ENCODE assay signal across 28 cellular contexts in the genomic region with DNA sequence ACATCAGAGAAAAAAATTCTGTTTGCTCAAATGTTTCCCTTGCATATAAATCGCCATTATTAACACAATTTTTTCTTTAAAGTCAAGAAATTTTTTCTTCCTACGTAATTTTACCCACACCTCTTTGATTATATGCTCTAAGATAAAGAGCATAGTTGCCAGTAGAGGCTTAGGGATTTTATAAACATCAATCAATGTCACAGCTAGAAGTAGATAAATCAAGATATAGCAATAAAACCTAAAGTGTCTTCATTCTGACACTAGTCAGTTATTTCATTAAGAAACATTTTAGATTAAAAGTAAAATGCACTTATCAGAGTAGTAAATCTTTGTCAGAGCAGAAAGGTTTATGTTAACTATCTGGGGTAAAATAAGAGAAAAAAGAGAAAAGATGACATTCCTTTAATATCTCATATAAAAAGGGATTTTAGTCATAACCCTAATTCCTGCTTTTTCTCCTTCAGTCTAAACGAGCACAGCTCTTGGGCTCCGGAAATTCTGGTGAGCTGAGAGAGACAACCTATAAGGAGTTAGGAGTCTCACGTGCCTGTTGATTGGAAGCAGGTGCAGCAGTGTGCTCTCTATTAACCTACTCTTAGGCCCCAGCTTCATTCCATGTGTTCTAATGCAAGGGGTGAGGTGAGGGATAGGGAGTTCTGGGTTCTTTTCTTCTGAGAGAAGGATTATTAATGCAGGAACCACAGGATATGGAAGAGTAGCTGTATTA.
DNase-seq lines count a peak whose midpoint lies in the region; ATAC-seq, FAIRE-seq and TF ChIP-seq lines count a peak whose summit lies in the region.
"Had no signal": no experiment of that assay in that cellular context is flagged by ENCODE, and none has a peak within 500 bp of the region (broad histone marks: within the 10 kb centered on the region; RNA-seq: fewer than 3 reads in every experiment).

No MANE protein-coding gene starts in this region.

- H3K27ac ChIP-seq in ascending aorta, result peak overlapping the region; percentile 52 to 61
- H3K27ac ChIP-seq in thoracic aorta, result peak overlapping the region; percentile 48 to 54
- H3K27ac ChIP-seq: 22Rv1, C4-2B, PC-9 had no signal

- no peak for ATAC-seq in thoracic aorta (ENCODE audit: insufficient number of reproducible peaks, low FRiP score, low read depth)
- ATAC-seq: HepG2, T-cell had no signal

- intact Hi-C loops in ascending aorta (cut with DNase I), result no loop called here

- no peaks in the 10 kb centered on the region for H3K9me3 ChIP-seq in ascending aorta
- no peaks in the 10 kb centered on the region for H3K9me3 ChIP-seq in thoracic aorta

- peak; percentile 30 for DNase-seq in DMS53 (lab: John Stamatoyannopoulos, UW)
- no peak for DNase-seq in DMS53 treated with DMSO at 0.1 percent for 48 hours (lab: John Stamatoyannopoulos, UW; ENCODE audit: unreplicated experiment)
- DNase-seq in HFF-Myc (ENCODE audit: extremely low read depth, low read depth), result peak; percentile 9
- no peak for DNase-seq in ascending aorta (ENCODE audit: low spot score in 2 of 2)
- no peak for DNase-seq in thoracic aorta (ENCODE audit: low spot score)
- no peak for DNase-seq in NCI-H1092 treated with DMSO at 0.1 percent for 48 hours (lab: John Stamatoyannopoulos, UW)
- no peak for DNase-seq in NCI-H446 treated with DMSO at 0.1 percent for 48 hours (lab: John Stamatoyannopoulos, UW)
- DNase-seq in HTR-8/SVneo (ENCODE audit: insufficient read length, low spot score), result no peak
- DNase-seq: Calu3; CD8-positive, alpha-beta memory T cell; DMS153; GF-D8; MM.1S; NCI-H1048; NCI-H146; NCI-H2029; NCI-H2171 treated with DMSO at 0.1 percent for 48 hours; NCI-H446; NCI-H526 treated with DMSO at 0.1 percent for 48 hours; PC-9; RPMI8226; SHP77 treated with DMSO at 0.1 percent for 48 hours; T-cell had no signal

- no peaks in the 10 kb centered on the region for H3K27me3 ChIP-seq in ascending aorta
- no peaks in the 10 kb centered on the region for H3K27me3 ChIP-seq in thoracic aorta (replicated peaks; ENCODE audit: insufficient read depth)

- H3K36me3 ChIP-seq in ascending aorta (no peaks in the 10 kb centered on the region), thoracic aorta (no peaks in the 10 kb centered on the region)

- no peak for FAIRE-seq in HTR-8/SVneo (lab: Jason Lieb, UNC)
- FAIRE-seq: GM19239, H54, HepG2 had no signal

- TF ChIP-seq CTCF in HFF-Myc (IDR thresholded peaks at IDR 0.05; ENCODE audit: low read depth, low read length, missing control alignments), result no peak
- no peak for TF ChIP-seq CTCF in ascending aorta (IDR thresholded peaks at IDR 0.05)
- TF ChIP-seq CTCF in thoracic aorta (IDR thresholded peaks at IDR 0.05), result no peak

- no peak overlapping the region for H3K4me3 ChIP-seq in HFF-Myc (replicated peaks; ENCODE audit: low read depth, low read length)
- H3K4me3 ChIP-seq in ascending aorta, result no peak overlapping the region
- peak overlapping the region; percentile 40 for H3K4me3 ChIP-seq in thoracic aorta
- H3K4me3 ChIP-seq: PC-9 had no signal

- H3K4me1 ChIP-seq in ascending aorta (peaks cover 0 to 13% of the 10 kb centered on the region in 2 donors), thoracic aorta (ENCODE audit: control insufficient read depth in 1 of 2, low read depth in 2 of 2) (peaks cover 22 to 34% of the 10 kb centered on the region in 2 donors)

Comparison
In these comparisons a context has a peak if more than half of its experiments do, and no peak if none do; other contexts are left out.
1. DNase-seq: peak in DMS53 (single experiment) and HFF-Myc (single experiment); none in DMS53 treated with DMSO at 0.1 percent for 48 hours (single experiment), ascending aorta (0 of 2), thoracic aorta (single experiment), NCI-H1092 treated with DMSO at 0.1 percent for 48 hours (single experiment), NCI-H446 treated with DMSO at 0.1 percent for 48 hours (single experiment) and HTR-8/SVneo (single experiment).